Comparison of ENCODE assay signal across 2 cellular contexts in genomic region chr19:2482354-2483038, GRCh38.
TF ChIP-seq lines count a peak whose summit lies in the region.

No MANE protein-coding gene starts in this region.

TF ChIP-seq in HepG2, 621 proteins besides CTCF, POLR2A, EP300 and RAD21:
- TF ChIP-seq ZNF652 (CRISPR knock-in tag; IDR thresholded peaks at IDR 0.05; ENCODE audit: borderline replicate concordance, low read depth) (no peak), ZBTB46 (CRISPR knock-in tag; IDR thresholded peaks at IDR 0.05; ENCODE audit: borderline replicate concordance) (no peak), ZMYM3 (CRISPR knock-in tag; IDR thresholded peaks at IDR 0.05) (peak; percentile 35; the same call in 1 of the 2 replicates), THRA (CRISPR knock-in tag; IDR thresholded peaks at IDR 0.05; ENCODE audit: borderline replicate concordance) (no peak), MLLT10 (CRISPR knock-in tag; IDR thresholded peaks at IDR 0.05) (no peak), ERF (CRISPR knock-in tag; IDR thresholded peaks at IDR 0.05) (no peak), LCORL (IDR thresholded peaks at IDR 0.05) (no peak), LCORL (CRISPR knock-in tag; IDR thresholded peaks at IDR 0.05) (no peak), CBX1 (IDR thresholded peaks at IDR 0.05; ENCODE audit: low read depth) (no peak), ZNF770 (CRISPR knock-in tag; IDR thresholded peaks at IDR 0.05) (peak; percentile 86), CREB1 (IDR thresholded peaks at IDR 0.05) (no peak), CREB1 (CRISPR knock-in tag; IDR thresholded peaks at IDR 0.05) (no peak), HDAC2 (CRISPR knock-in tag; IDR thresholded peaks at IDR 0.05) (no peak), REPIN1 (CRISPR knock-in tag; IDR thresholded peaks at IDR 0.05; ENCODE audit: borderline replicate concordance, low read depth) (no peak), BATF2 (CRISPR knock-in tag; IDR thresholded peaks at IDR 0.05) (no peak), ZNF354B (CRISPR knock-in tag; IDR thresholded peaks at IDR 0.05) (no peak), TFAP4 (IDR thresholded peaks at IDR 0.05; ENCODE audit: borderline replicate concordance, low read depth) (no peak), ZNF280B (CRISPR knock-in tag; IDR thresholded peaks at IDR 0.05; ENCODE audit: borderline replicate concordance) (no peak), CBFB (CRISPR knock-in tag; IDR thresholded peaks at IDR 0.05) (no peak), SOX6 (IDR thresholded peaks at IDR 0.05) (no peak), SOX6 (CRISPR knock-in tag; IDR thresholded peaks at IDR 0.05) (no peak)

TF ChIP-seq in GM12878, 131 proteins besides CTCF, POLR2A, EP300 and RAD21:
- TF ChIP-seq E2F4 (IDR thresholded peaks at IDR 0.05; ENCODE audit: low read depth, low read length) (no peak), BCL3 (IDR thresholded peaks at IDR 0.05; ENCODE audit: borderline replicate concordance, insufficient read depth, low read depth, low read length, poor library complexity, severe bottlenecking) (peak; percentile 56), SMAD1 (IDR thresholded peaks at IDR 0.05; ENCODE audit: low read depth, partially characterized antibody) (no peak), ETV6 (conservative IDR thresholded peaks at IDR 0.05 in 1 of 2, IDR thresholded peaks at IDR 0.05 in 1 of 2; ENCODE audit: borderline replicate concordance in 1 of 2, low read depth in 1 of 2) (no peak), TAF1 (IDR thresholded peaks at IDR 0.05; ENCODE audit: borderline replicate concordance, low read depth, low read length) (no peak), DPF2 (IDR thresholded peaks at IDR 0.05) (no peak), ELK1 (IDR thresholded peaks at IDR 0.05; ENCODE audit: low read depth, low read length) (no peak), PAX8 (IDR thresholded peaks at IDR 0.05) (no peak)
TF ChIP-seq in GM12878: peak in this region for 1.
